1 cellular context compared by ENCODE assay signal in the genomic region with DNA sequence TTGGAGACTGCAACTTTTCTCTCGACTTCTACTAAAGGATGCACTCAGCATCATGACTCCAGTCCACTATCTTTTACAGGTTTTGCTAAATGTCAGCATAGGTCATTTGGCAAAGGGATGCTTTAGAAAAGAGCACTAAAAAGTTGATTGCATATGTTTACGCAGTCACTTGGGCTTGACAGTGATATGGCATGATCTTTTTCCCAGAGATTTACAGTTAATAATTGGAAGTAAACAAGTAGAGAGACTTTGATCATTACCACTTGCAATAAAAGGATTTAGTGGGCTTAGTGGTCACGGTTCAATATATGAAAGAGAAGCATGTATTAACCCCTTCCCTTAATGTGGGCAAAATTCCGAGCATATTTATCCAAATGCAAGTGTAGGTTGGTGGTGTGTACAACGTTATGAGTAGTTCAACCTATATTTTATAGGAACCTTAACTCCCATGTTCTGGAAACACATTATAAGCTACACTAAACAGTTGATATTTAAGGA.
A peak's percentile ranks its signal among the peaks of the same experiment; 100 is the strongest.
TF ChIP-seq lines count a peak whose summit lies in the region.

No MANE protein-coding gene starts in this region.

TF ChIP-seq in HEK293, 187 proteins besides CTCF, POLR2A, EP300 and RAD21 (continued from another document):
- TF ChIP-seq, protein P1, sequence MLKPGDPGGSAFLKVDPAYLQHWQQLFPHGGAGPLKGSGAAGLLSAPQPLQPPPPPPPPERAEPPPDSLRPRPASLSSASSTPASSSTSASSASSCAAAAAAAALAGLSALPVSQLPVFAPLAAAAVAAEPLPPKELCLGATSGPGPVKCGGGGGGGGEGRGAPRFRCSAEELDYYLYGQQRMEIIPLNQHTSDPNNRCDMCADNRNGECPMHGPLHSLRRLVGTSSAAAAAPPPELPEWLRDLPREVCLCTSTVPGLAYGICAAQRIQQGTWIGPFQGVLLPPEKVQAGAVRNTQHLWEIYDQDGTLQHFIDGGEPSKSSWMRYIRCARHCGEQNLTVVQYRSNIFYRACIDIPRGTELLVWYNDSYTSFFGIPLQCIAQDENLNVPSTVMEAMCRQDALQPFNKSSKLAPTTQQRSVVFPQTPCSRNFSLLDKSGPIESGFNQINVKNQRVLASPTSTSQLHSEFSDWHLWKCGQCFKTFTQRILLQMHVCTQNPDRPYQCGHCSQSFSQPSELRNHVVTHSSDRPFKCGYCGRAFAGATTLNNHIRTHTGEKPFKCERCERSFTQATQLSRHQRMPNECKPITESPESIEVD (tag by site-specific recombination; IDR thresholded peaks at IDR 0.05) = peak; percentile 45
